21 cellular contexts compared by ENCODE assay signal in genomic region chr3:65277788-65278187, GRCh38.
DNase-seq lines count a peak whose midpoint lies in the region; ATAC-seq and TF ChIP-seq lines count a peak whose summit lies in the region.
"Had no signal": no experiment of that assay in that cellular context is flagged by ENCODE, and none has a peak within 500 bp of the region (broad histone marks: within the 10 kb centered on the region; RNA-seq: fewer than 3 reads in every experiment).

No MANE protein-coding gene starts in this region.

- WGBS in heart left ventricle, 4 donors: 75 to 86% (median 83%) methylated on average over 2 of the region's 2 CpGs

- H3K4me3 ChIP-seq in WERI-Rb-1 (ENCODE audit: low read depth, low read length) (no peak overlapping the region), heart left ventricle (no peak overlapping the region)
- H3K4me3 ChIP-seq: SK-N-MC had no signal

- H3K27ac ChIP-seq in WERI-Rb-1: no peak overlapping the region
- H3K27ac ChIP-seq in heart left ventricle: no peak overlapping the region
- H3K27ac ChIP-seq: SK-N-MC had no signal

- H3K4me1 ChIP-seq in heart left ventricle: peaks cover 0 to 13% (median 0%) of the 10 kb centered on the region in 12 donors

- no peak for TF ChIP-seq CTCF in WERI-Rb-1 (IDR thresholded peaks at IDR 0.05; ENCODE audit: low read depth, low read length)
- no peak for TF ChIP-seq CTCF in heart left ventricle (IDR thresholded peaks at IDR 0.05)

- intact Hi-C loops in heart left ventricle (cut with DNase I): no loop called here

- no peak for TF ChIP-seq POLR2A in heart left ventricle (IDR thresholded peaks at IDR 0.05)

- no peak for ATAC-seq in heart left ventricle
- ATAC-seq: HepG2, Panc1, Right ventricle myocardium inferior had no signal

- no peaks in the 10 kb centered on the region for H3K36me3 ChIP-seq in WERI-Rb-1
- H3K36me3 ChIP-seq in heart left ventricle: no peaks in the 10 kb centered on the region

- DNase-seq in NCI-H1417 (lab: John Stamatoyannopoulos, UW): peak; percentile 40 to 77 (median 77)
- DNase-seq in NCI-H1417 treated with DMSO at 0.1 percent for 48 hours (lab: John Stamatoyannopoulos, UW): no peak
- DNase-seq in NCI-H187 treated with DMSO at 0.1 percent for 48 hours (lab: John Stamatoyannopoulos, UW): peak; percentile 11
- DNase-seq in WERI-Rb-1: peak; percentile 17
- DNase-seq in iPS-NIHi7 (ENCODE audit: extremely low spot score): peak; percentile 39
- DNase-seq in stimulated activated CD4-positive, alpha-beta T cell treated with anti-CD3 and anti-CD28 coated beads, Interleukin-1b, Interleukin-23, amount 100 ng/mL, for 48 hours: no peak
- no peak for DNase-seq in stimulated activated CD4-positive, alpha-beta T cell treated with anti-CD3 and anti-CD28 coated beads, Interleukin-2, amount 100 ng/mL, for 48 hours
- DNase-seq in heart left ventricle: no peak
- DNase-seq: 8988T; Calu3; CD4-positive, alpha-beta memory T cell; DMS53; GOT3; HFFc6; KG1; NCI-H2171 treated with DMSO at 0.1 percent for 48 hours; NCI-H69 had no signal

- H3K9me3 ChIP-seq in WERI-Rb-1 (ENCODE audit: severe bottlenecking) (no peaks in the 10 kb centered on the region), heart left ventricle (no peaks in the 10 kb centered on the region)

- H3K27me3 ChIP-seq in WERI-Rb-1 (ENCODE audit: insufficient read depth, low read depth, severe bottlenecking) (no peaks in the 10 kb centered on the region), heart left ventricle (no peaks in the 10 kb centered on the region)

Comparison
In these comparisons a context has a peak if more than half of its experiments do, and no peak if none do; other contexts are left out.
1. DNase-seq: peak in NCI-H1417 (3 of 3), NCI-H187 treated with DMSO at 0.1 percent for 48 hours (single experiment), WERI-Rb-1 (single experiment) and iPS-NIHi7 (single experiment); none in NCI-H1417 treated with DMSO at 0.1 percent for 48 hours (single experiment), stimulated activated CD4-positive, alpha-beta T cell treated with anti-CD3 and anti-CD28 coated beads, Interleukin-1b, Interleukin-23, amount 100 ng/mL, for 48 hours (single experiment), stimulated activated CD4-positive, alpha-beta T cell treated with anti-CD3 and anti-CD28 coated beads, Interleukin-2, amount 100 ng/mL, for 48 hours (0 of 2) and heart left ventricle (0 of 5).